Comparison of ENCODE assay signal across 1 cellular context in genomic region chr19:18470153-18470552, GRCh38.
TF ChIP-seq lines count a peak whose summit lies in the region.

No MANE protein-coding gene starts in this region.

TF ChIP-seq in K562, 482 proteins besides CTCF, POLR2A, EP300 and RAD21 (continues in another document):
- TF ChIP-seq CEBPG (CRISPR knock-in tag; IDR thresholded peaks at IDR 0.05) (0 out of 2 replicates have a peak, but pooled peaks have one; percentile 40), CEBPG (tag; conservative IDR thresholded peaks at IDR 0.05 in 1 of 2, IDR thresholded peaks at IDR 0.05 in 1 of 2) (no peak), HDAC1 (IDR thresholded peaks at IDR 0.05) (no peak), IRF2 (CRISPR knock-in tag; IDR thresholded peaks at IDR 0.05) (no peak), MXD1 (CRISPR knock-in tag; IDR thresholded peaks at IDR 0.05; ENCODE audit: borderline replicate concordance, poor library complexity, severe bottlenecking) (no peak), CHCHD3 (CRISPR knock-in tag; IDR thresholded peaks at IDR 0.05) (no peak), ZNF174 (CRISPR knock-in tag; IDR thresholded peaks at IDR 0.05) (no peak), MLX (CRISPR knock-in tag; conservative IDR thresholded peaks at IDR 0.05) (no peak), GABPB1 (CRISPR knock-in tag; IDR thresholded peaks at IDR 0.05) (no peak), HMGN3 (IDR thresholded peaks at IDR 0.05; ENCODE audit: borderline replicate concordance, extremely low read depth, insufficient read length, low read depth, low read length) (no peak), ELF1 (tag; IDR thresholded peaks at IDR 0.05) (no peak), ZNF696 (CRISPR knock-in tag; conservative IDR thresholded peaks at IDR 0.05) (no peak), ZBTB7A (IDR thresholded peaks at IDR 0.05; ENCODE audit: borderline replicate concordance, control insufficient read depth, low read depth, low read length) (peak; percentile 82), ZNF282 (CRISPR knock-in tag; IDR thresholded peaks at IDR 0.05) (no peak), BACH1 (tag; IDR thresholded peaks at IDR 0.05) (no peak), CREB5 (CRISPR knock-in tag; IDR thresholded peaks at IDR 0.05) (no peak), ZNF77 (CRISPR knock-in tag; IDR thresholded peaks at IDR 0.05) (no peak), CTCFL (IDR thresholded peaks at IDR 0.05; ENCODE audit: borderline replicate concordance, insufficient read depth, low read depth, low read length, poor library complexity, severe bottlenecking) (no peak), ZNF75A (CRISPR knock-in tag; IDR thresholded peaks at IDR 0.05) (no peak), ATF7 (IDR thresholded peaks at IDR 0.05) (0 out of 2 replicates have a peak, but pooled peaks have one; percentile 5), POLR2G (IDR thresholded peaks at IDR 0.05; ENCODE audit: low read depth, low read length) (peak; percentile 41; the same call in 1 of the 2 replicates), ZNF408 (CRISPR knock-in tag; IDR thresholded peaks at IDR 0.05; ENCODE audit: low read depth) (no peak), KLF16 (IDR thresholded peaks at IDR 0.05) (no peak), KLF13 (tag; IDR thresholded peaks at IDR 0.05; ENCODE audit: borderline replicate concordance, low read depth) (0 out of 2 replicates have a peak, but pooled peaks have one; percentile 15), STAG1 (CRISPR knock-in tag; IDR thresholded peaks at IDR 0.05; ENCODE audit: borderline replicate concordance) (peak; percentile 74; the same call in 1 of the 2 replicates), SMARCB1 (IDR thresholded peaks at IDR 0.05; ENCODE audit: insufficient read length, low read depth) (no peak), FOXM1 (IDR thresholded peaks at IDR 0.05; ENCODE audit: low read depth) (no peak), FOXM1 (CRISPR knock-in tag; IDR thresholded peaks at IDR 0.05; ENCODE audit: low read depth) (no peak), ZNF780A (CRISPR knock-in tag; IDR thresholded peaks at IDR 0.05) (no peak), TBL1XR1 (IDR thresholded peaks at IDR 0.05; ENCODE audit: low read length in 2 of 2) (no peak), NCOA4 (IDR thresholded peaks at IDR 0.05; ENCODE audit: partially characterized antibody) (no peak), MLLT1 (IDR thresholded peaks at IDR 0.05) (no peak), ZBTB11 (CRISPR knock-in tag; IDR thresholded peaks at IDR 0.05) (no peak), ETV1 (tag; conservative IDR thresholded peaks at IDR 0.05; ENCODE audit: low read depth) (no peak), MEF2A (IDR thresholded peaks at IDR 0.05; ENCODE audit: control insufficient read depth, low read depth, low read length) (no peak), NFE2 (IDR thresholded peaks at IDR 0.05; ENCODE audit: low read depth) (no peak), NRF1 (conservative IDR thresholded peaks at IDR 0.05 in 1 of 2, IDR thresholded peaks at IDR 0.05 in 1 of 2) (no peak), E2F1 (CRISPR knock-in tag; IDR thresholded peaks at IDR 0.05) (no peak), NFRKB (IDR thresholded peaks at IDR 0.05; ENCODE audit: low read depth) (no peak), NR2C1 (IDR thresholded peaks at IDR 0.05) (peak; percentile 88), NR2C1 (tag; IDR thresholded peaks at IDR 0.05) (peak; percentile 88), MBD1 (CRISPR knock-in tag; IDR thresholded peaks at IDR 0.05) (no peak), MAZ (CRISPR knock-in tag; conservative IDR thresholded peaks at IDR 0.05 in 1 of 2, IDR thresholded peaks at IDR 0.05 in 1 of 2) (peak in 1 of 2 experiments; percentile 38; a peak in 1 of 4 replicates), ZBTB12 (CRISPR knock-in tag; IDR thresholded peaks at IDR 0.05) (no peak), HSF4 (CRISPR knock-in tag; IDR thresholded peaks at IDR 0.05; ENCODE audit: borderline replicate concordance) (no peak), PTBP1 (IDR thresholded peaks at IDR 0.05; ENCODE audit: low read depth, low read length) (no peak), SIX5 (IDR thresholded peaks at IDR 0.05; ENCODE audit: borderline replicate concordance in 1 of 2, insufficient read depth in 1 of 2, low read depth in 1 of 2, low read length in 2 of 2) (no peak), NFIC (IDR thresholded peaks at IDR 0.05) (peak; percentile 97), ZNF121 (CRISPR knock-in tag; conservative IDR thresholded peaks at IDR 0.05) (no peak), HES1 (IDR thresholded peaks at IDR 0.05; ENCODE audit: low read depth) (no peak), ASH1L (IDR thresholded peaks at IDR 0.05; ENCODE audit: borderline replicate concordance, low read depth, partially characterized antibody) (no peak), TFAP4 (CRISPR knock-in tag; IDR thresholded peaks at IDR 0.05; ENCODE audit: borderline replicate concordance) (0 out of 2 replicates have a peak, but pooled peaks have one; percentile 16)
